ENCODE assay signal across 22 cellular contexts in the genomic region with DNA sequence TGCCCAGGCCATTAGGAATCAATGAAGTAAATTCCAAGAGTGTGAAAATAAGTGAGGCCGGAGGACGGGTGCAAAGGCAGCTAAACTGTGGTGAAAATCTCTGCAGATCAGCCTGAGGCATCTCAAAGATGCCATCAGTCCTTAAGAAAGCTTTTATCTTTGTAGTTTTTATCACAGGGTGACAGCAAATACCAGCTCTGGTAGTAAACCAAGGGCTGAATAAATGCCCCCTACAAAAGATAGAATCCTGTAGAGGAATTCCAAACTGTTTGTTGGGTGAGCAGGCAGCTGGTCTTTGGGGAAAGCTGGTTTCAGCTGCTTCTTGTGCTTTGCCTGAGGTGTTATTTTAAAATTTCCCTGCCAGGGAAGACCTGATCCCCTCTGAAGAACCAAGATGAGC. TPM values are rescaled to one million over a fixed set of nuclear protein-coding genes. Genes with fewer than 3 reads are reported as not detected.
A peak's percentile ranks its signal among the peaks of the same experiment; 100 is the strongest.
DNase-seq lines count a peak whose midpoint lies in the region; ATAC-seq, FAIRE-seq and TF ChIP-seq lines count a peak whose summit lies in the region.
"Had no signal": no experiment of that assay in that cellular context is flagged by ENCODE, and none has a peak within 500 bp of the region (broad histone marks: within the 10 kb centered on the region; RNA-seq: fewer than 3 reads in every experiment).

No MANE protein-coding gene starts in this region.

- no peak overlapping the region for H3K14ac ChIP-seq in H1 (ENCODE audit: insufficient read length)

- no peak overlapping the region for H3K18ac ChIP-seq in H1 (ENCODE audit: extremely low read depth, low read length)

- H3K4me1 ChIP-seq in H1 (replicated peaks in 1 of 4; ENCODE audit: control insufficient read depth in 3 of 4, insufficient read depth in 4 of 4, low read length in 3 of 4): peaks cover 4 to 16% (median 6%) of the 10 kb centered on the region in 4 experiments; a peak in 5 of 7 replicates
- H3K4me1 ChIP-seq: SJSA1 had no signal

- peak overlapping the region; percentile 27 for H3K27ac Mint-ChIP-seq in activated T-cell treated with anti-CD3 and anti-CD28 coated beads, Interleukin-2, amount 50 U/mL, for 72 hours
- H3K27ac Mint-ChIP-seq in neural crest cell (ENCODE audit: unreplicated experiment): peak overlapping the region; percentile 27
- H3K27ac Mint-ChIP-seq in stimulated activated naive CD8-positive, alpha-beta T cell treated with anti-CD3 and anti-CD28 coated beads, Interleukin-15, amount 100 ng/mL, for 72 hours: no peak overlapping the region
- H3K27ac Mint-ChIP-seq: CD4-positive, alpha-beta memory T cell had no signal

- no peak overlapping the region for H3K27ac ChIP-seq in H1 (ENCODE audit: low read depth, low read length)
- H3K27ac ChIP-seq: BLaER1 treated with 17β-estradiol and CSF1 and Interleukin-3, amounts not matched to agents 10 nM and 100 nM; SJSA1 had no signal

- H3K56ac ChIP-seq in H1 (replicated peaks; ENCODE audit: insufficient read length, low read depth, low read length): no peak overlapping the region

- no peak overlapping the region for H3K4me3 Mint-ChIP-seq in activated T-cell treated with anti-CD3 and anti-CD28 coated beads, Interleukin-2, amount 50 U/mL, for 72 hours
- H3K4me3 Mint-ChIP-seq in neural crest cell: no peak overlapping the region
- no peak overlapping the region for H3K4me3 Mint-ChIP-seq in stimulated activated naive CD8-positive, alpha-beta T cell treated with anti-CD3 and anti-CD28 coated beads, Interleukin-15, amount 100 ng/mL, for 72 hours
- H3K4me3 Mint-ChIP-seq: CD4-positive, alpha-beta memory T cell had no signal

- peaks cover 6% of the 10 kb centered on the region for H3K27me3 Mint-ChIP-seq in activated T-cell treated with anti-CD3 and anti-CD28 coated beads, Interleukin-2, amount 50 U/mL, for 72 hours (ENCODE audit: low read depth)
- no peaks in the 10 kb centered on the region for H3K27me3 Mint-ChIP-seq in neural crest cell (ENCODE audit: low read depth)
- no peaks in the 10 kb centered on the region for H3K27me3 Mint-ChIP-seq in stimulated activated naive CD8-positive, alpha-beta T cell treated with anti-CD3 and anti-CD28 coated beads, Interleukin-15, amount 100 ng/mL, for 72 hours
- H3K27me3 Mint-ChIP-seq: CD4-positive, alpha-beta memory T cell had no signal

- H2BK12ac ChIP-seq in H1 (ENCODE audit: low read depth, low read length): no peak overlapping the region

- 87% methylated on average over 2 of the region's 2 CpGs; no CpG with 5 or more reads in 1 of the 2 experiments for WGBS in H1 (ENCODE audit: extremely low coverage in 1 of 2, insufficient coverage in 1 of 2, insufficient read length in 1 of 2, insufficient replicate concordance in 2 of 2, low coverage in 1 of 2, low lambda C conversion rate in 2 of 2, missing lambda C conversion rate in 1 of 2), 2 experiments

- H3K23ac ChIP-seq in H1 (ENCODE audit: insufficient read length): no peak overlapping the region

- no peak overlapping the region for H3K4ac ChIP-seq in H1 (replicated peaks; ENCODE audit: insufficient read length, low read depth, low read length)

- H3K9me3 ChIP-seq in H1 (ENCODE audit: insufficient read depth in 2 of 2, low read depth in 1 of 2, low read length in 1 of 2): no peaks in the 10 kb centered on the region
- H3K9me3 ChIP-seq: BLaER1 treated with 17β-estradiol and CSF1 and Interleukin-3, amounts not matched to agents 10 nM and 100 nM; SJSA1 had no signal

- H3K79me2 ChIP-seq in H1 (ENCODE audit: control insufficient read depth in 1 of 2, insufficient read depth in 2 of 2, low read length in 2 of 2): no peaks in the 10 kb centered on the region

- FAIRE-seq in H1 (lab: Jason Lieb, UNC): no peak
- FAIRE-seq: GM12892, HTR-8/SVneo had no signal

- no peak overlapping the region for H2BK15ac ChIP-seq in H1 (ENCODE audit: low read length)

- no peaks in the 10 kb centered on the region for H4K20me1 ChIP-seq in H1 (replicated peaks in 1 of 2; ENCODE audit: control insufficient read depth in 1 of 2, insufficient read depth in 2 of 2, low read length in 2 of 2)
- H4K20me1 ChIP-seq: BLaER1 treated with 17β-estradiol and CSF1 and Interleukin-3, amounts not matched to agents 10 nM and 100 nM had no signal

- H2AK5ac ChIP-seq in H1 (ENCODE audit: low read depth, low read length): no peak overlapping the region

- POLR2A ChIA-PET in H1 (lab: Charles Lee; ENCODE audit: partially characterized antibody): interaction anchor here (4.1 kb wide), 1 partner anchor 21 kb away, joined by 13 read pairs; the partner anchor contains the start of gene RBM47

- H2BK5ac ChIP-seq in H1 (ENCODE audit: low read depth, low read length): no peak overlapping the region

- H2BK120ac ChIP-seq in H1 (replicated peaks; ENCODE audit: low read depth, low read length): no peak overlapping the region

- no peak overlapping the region for H4K8ac ChIP-seq in H1 (ENCODE audit: extremely low read depth, insufficient read depth, low read length)

- H2BK20ac ChIP-seq in H1 (ENCODE audit: low read length): no peak overlapping the region

- no peaks in the 10 kb centered on the region for H3K79me1 ChIP-seq in H1 (ENCODE audit: low read depth, low read length)

- no peak overlapping the region for H3K4me2 ChIP-seq in H1 (ENCODE audit: insufficient read depth in 1 of 2, low read depth in 2 of 2, low read length in 2 of 2)
- H3K4me2 ChIP-seq: BLaER1 treated with 17β-estradiol and CSF1 and Interleukin-3, amounts not matched to agents 10 nM and 100 nM had no signal

- no peaks in the 10 kb centered on the region for H3K36me3 Mint-ChIP-seq in activated T-cell treated with anti-CD3 and anti-CD28 coated beads, Interleukin-2, amount 50 U/mL, for 72 hours (ENCODE audit: insufficient read depth in 2 of 2)
- no peaks in the 10 kb centered on the region for H3K36me3 Mint-ChIP-seq in neural crest cell (ENCODE audit: low read depth)
- H3K36me3 Mint-ChIP-seq: CD4-positive, alpha-beta memory T cell had no signal

- no peak for DNase-seq in activated T-cell treated with anti-CD3 and anti-CD28 coated beads, Interleukin-2, amount 50 U/mL, for 72 hours
- DNase-seq in activated T-cell treated with anti-CD3 and anti-CD28 coated beads for 4 hours: no peak
- DNase-seq in H1 (ENCODE audit: low read depth in 1 of 2, low spot score in 2 of 2): no peak
- DNase-seq in neural crest cell (ENCODE audit: low read depth, low spot score): no peak
- no peak for DNase-seq in stimulated activated naive CD8-positive, alpha-beta T cell treated with anti-CD3 and anti-CD28 coated beads, Interleukin-15, amount 100 ng/mL, for 72 hours
- no peak for DNase-seq in amniotic stem cell (lab: John Stamatoyannopoulos, UW)
- DNase-seq in iPS-NIHi7 (ENCODE audit: extremely low spot score): no peak
- DNase-seq: 8988T; CD4-positive, alpha-beta memory T cell; DND-41; Karpas-422; NCI-H1694; NCI-H2081; NCI-H2171; NCI-H345; NCI-H524 treated with DMSO at 0.1 percent for 48 hours had no signal

- H2AFZ ChIP-seq in H1 (ENCODE audit: low read length): 0 out of 2 replicates have a peak overlapping the region, but pooled peaks have one; percentile 61

- no peak overlapping the region for H3K9ac ChIP-seq in H1 (replicated peaks in 1 of 4; ENCODE audit: extremely low read depth in 1 of 4, low read depth in 3 of 4, low read length in 3 of 4)
- H3K9ac ChIP-seq: BLaER1 treated with 17β-estradiol and CSF1 and Interleukin-3, amounts not matched to agents 10 nM and 100 nM had no signal

- no peak for TF ChIP-seq CTCF in H1 (IDR thresholded peaks at IDR 0.05; ENCODE audit: control extremely low read depth in 1 of 3, insufficient read depth in 1 of 3, low read depth in 1 of 3, low read length in 3 of 3)
- TF ChIP-seq CTCF in neural crest cell (conservative IDR thresholded peaks at IDR 0.05): no peak

- no peak for TF ChIP-seq POLR2A in H1 (IDR thresholded peaks at IDR 0.05; ENCODE audit: control extremely low read depth in 1 of 2, low read depth in 2 of 2, low read length in 2 of 2)

- CTCF ChIA-PET in H1 (lab: Charles Lee; ENCODE audit: partially characterized antibody): interaction anchor here (1.2 to 1.4 kb wide), 2 partner anchors 102 to 595 kb away, joined by 3 read pairs; partner anchors contain the start of gene N4BP2

- H4K5ac ChIP-seq in H1 (ENCODE audit: insufficient read length, low read depth, low read length): no peak overlapping the region

- H3K23me2 ChIP-seq in H1 (ENCODE audit: low read depth, low read length): no peaks in the 10 kb centered on the region

- H3K27me3 ChIP-seq in H1 (replicated peaks in 1 of 4; ENCODE audit: control insufficient read depth in 3 of 4, extremely low read depth in 1 of 4, insufficient read depth in 3 of 4, low read length in 3 of 4): no peaks in the 10 kb centered on the region
- H3K27me3 ChIP-seq: BLaER1 treated with 17β-estradiol and CSF1 and Interleukin-3, amounts not matched to agents 10 nM and 100 nM; SJSA1 had no signal

- no peak for ATAC-seq in activated T-cell treated with anti-CD3 and anti-CD28 coated beads, Interleukin-2, amount 50 U/mL, for 72 hours (replicated peaks in 1 of 2)
- ATAC-seq in stimulated activated naive CD8-positive, alpha-beta T cell treated with anti-CD3 and anti-CD28 coated beads, Interleukin-15, amount 100 ng/mL, for 72 hours: no peak
- no peak for ATAC-seq in GM21423 (IDR thresholded peaks at IDR 0.05; ENCODE audit: unreplicated experiment)
- ATAC-seq: Right ventricle myocardium inferior had no signal

- no peak overlapping the region for H3K4me3 ChIP-seq in H1 (ENCODE audit: extremely low read depth in 1 of 4, insufficient read depth in 2 of 4, low read depth in 3 of 4, low read length in 4 of 4)
- H3K4me3 ChIP-seq: BLaER1 treated with 17β-estradiol and CSF1 and Interleukin-3, amounts not matched to agents 10 nM and 100 nM; SJSA1 had no signal

- no peaks in the 10 kb centered on the region for H3K36me3 ChIP-seq in H1 (ENCODE audit: control insufficient read depth in 2 of 4, insufficient read depth in 4 of 4, low read length in 3 of 4)
- H3K36me3 ChIP-seq: BLaER1 treated with 17β-estradiol and CSF1 and Interleukin-3, amounts not matched to agents 10 nM and 100 nM; SJSA1 had no signal

- no peak for TF ChIP-seq EP300 in H1 (IDR thresholded peaks at IDR 0.05; ENCODE audit: borderline replicate concordance in 1 of 2, low read depth in 2 of 2, low read length in 2 of 2)

- no peaks in the 10 kb centered on the region for H3K9me3 Mint-ChIP-seq in activated T-cell treated with anti-CD3 and anti-CD28 coated beads, Interleukin-2, amount 50 U/mL, for 72 hours
- H3K9me3 Mint-ChIP-seq in neural crest cell: no peaks in the 10 kb centered on the region
- no peaks in the 10 kb centered on the region for H3K9me3 Mint-ChIP-seq in stimulated activated naive CD8-positive, alpha-beta T cell treated with anti-CD3 and anti-CD28 coated beads, Interleukin-15, amount 100 ng/mL, for 72 hours

- H4K91ac ChIP-seq in H1 (replicated peaks; ENCODE audit: insufficient read length, low read length): no peak overlapping the region

- no peak for TF ChIP-seq RAD21 in H1 (IDR thresholded peaks at IDR 0.05 in 1 of 2, conservative IDR thresholded peaks at IDR 0.05 in 1 of 2; ENCODE audit: low read depth in 2 of 2, low read length in 2 of 2)

- peaks cover 17% of the 10 kb centered on the region for H3K4me1 Mint-ChIP-seq in activated T-cell treated with anti-CD3 and anti-CD28 coated beads, Interleukin-2, amount 50 U/mL, for 72 hours (ENCODE audit: low read depth)
- H3K4me1 Mint-ChIP-seq in neural crest cell: no peaks in the 10 kb centered on the region
- no peaks in the 10 kb centered on the region for H3K4me1 Mint-ChIP-seq in stimulated activated naive CD8-positive, alpha-beta T cell treated with anti-CD3 and anti-CD28 coated beads, Interleukin-15, amount 100 ng/mL, for 72 hours

RNA-seq across cellular contexts. Expression of gene RBM47, which starts 21.6 kb away (rescaled TPM):
- total RNA-seq in activated T-cell treated with anti-CD3 and anti-CD28 coated beads, Interleukin-2, amount 50 U/mL, for 72 hours: 10 to 100 TPM; 10.9 to 12.0 TPM
- total RNA-seq in H1 (2021; fragmentation: NEBNext Ultra II Directional; extraction: Animal tissue kit (Norgen Biotek cat#: 25700)): 73.1 and 78.9 TPM in 2 replicates
- polyA plus RNA-seq in H1 (2011; rRNA removed): 42.8 and 67.6 TPM in 2 replicates
- 66.0 TPM for polyA plus RNA-seq in H1 (2011; cell fraction: cytosol; rRNA removed)
- polyA plus RNA-seq in H1 (2011; cell fraction: nucleus; rRNA removed): 101 TPM
- 31.2 to 39.0 TPM (median 33.4 TPM) in 4 replicates for polyA plus RNA-seq in H1 (2012, experiment 1 of 2)
- 15.2 TPM for polyA plus RNA-seq in H1 (2012, experiment 2 of 2)
- polyA plus RNA-seq in H1 (2013, experiment 1 of 2): 49.4 TPM
- polyA plus RNA-seq in H1 (2013, experiment 2 of 2): 50.7 TPM
- polyA minus RNA-seq in H1 (2011; rRNA and poly(A)+ RNA removed): 41.2 and 61.3 TPM in 2 replicates
- 53.3 TPM for polyA minus RNA-seq in H1 (2011; cell fraction: cytosol; rRNA and poly(A)+ RNA removed)
- 66.1 TPM for polyA minus RNA-seq in H1 (2011; cell fraction: nucleus; rRNA and poly(A)+ RNA removed)
- total RNA-seq in neural crest cell: 0.37 and 0.48 TPM in 2 replicates

Comparison
In these comparisons a context has a peak if more than half of its experiments do, and no peak if none do; other contexts are left out.
1. H3K27ac Mint-ChIP-seq: peak in activated T-cell treated with anti-CD3 and anti-CD28 coated beads, Interleukin-2, amount 50 U/mL, for 72 hours (single experiment) and neural crest cell (single experiment); none in stimulated activated naive CD8-positive, alpha-beta T cell treated with anti-CD3 and anti-CD28 coated beads, Interleukin-15, amount 100 ng/mL, for 72 hours (0 of 2).